15 cellular contexts compared by ENCODE assay signal in genomic region chr4:129747756-129748155, GRCh38.
DNase-seq lines count a peak whose midpoint lies in the region; ATAC-seq, FAIRE-seq and TF ChIP-seq lines count a peak whose summit lies in the region.
"Had no signal": no experiment of that assay in that cellular context is flagged by ENCODE, and none has a peak within 500 bp of the region (broad histone marks: within the 10 kb centered on the region; RNA-seq: fewer than 3 reads in every experiment).

No MANE protein-coding gene starts in this region.

- BruUV-seq in Calu3 (replicated peaks; lab: Mats Ljungman, UMichigan): no TSS peak

- 49 to 77% (median 66%) methylated on average over 2 of the region's 2 CpGs for WGBS in adrenal gland, 4 donors

- H3K36me3 Mint-ChIP-seq in Calu3 (ENCODE audit: insufficient read depth, unreplicated experiment) (no peaks in the 10 kb centered on the region), WTC11 (peaks cover 5% of the 10 kb centered on the region; the same call in 1 of the 2 replicates)
- H3K36me3 Mint-ChIP-seq: CD4-positive, alpha-beta memory T cell had no signal

- ATAC-seq in WTC11: peak; percentile 41
- ATAC-seq in HG03139 (IDR thresholded peaks at IDR 0.05; ENCODE audit: unreplicated experiment): no peak

- H3K27ac ChIP-seq in adrenal gland: no peak overlapping the region

- no peak overlapping the region for H3K4me3 ChIP-seq in adrenal gland
- H3K4me3 ChIP-seq: MG63 had no signal

- TF ChIP-seq POLR2A in adrenal gland (IDR thresholded peaks at IDR 0.05): no peak

- DNase-seq in Calu3: peak; percentile 8
- DNase-seq in ELF-1 (ENCODE audit: low read depth, low spot score): peak; percentile 3
- DNase-seq in WTC11 (ENCODE audit: low spot score): no peak
- DNase-seq in iPS-NIHi7 (ENCODE audit: extremely low spot score): peak; percentile 8
- DNase-seq in D721Med (ENCODE audit: insufficient read length, low spot score): no peak
- DNase-seq in adrenal gland: no peak
- DNase-seq: BE2C; CD4-positive, alpha-beta memory T cell; KG1; MG63; NCI-H1436; NCI-H510A treated with DMSO at 0.1 percent for 48 hours; OCI-M1 had no signal

- no peaks in the 10 kb centered on the region for H3K4me1 ChIP-seq in adrenal gland (replicated peaks in 1 of 2)
- H3K4me1 ChIP-seq: BE2C had no signal

- H3K4me3 Mint-ChIP-seq in Calu3 (ENCODE audit: low read depth, unreplicated experiment): no peak overlapping the region
- no peak overlapping the region for H3K4me3 Mint-ChIP-seq in WTC11
- H3K4me3 Mint-ChIP-seq: CD4-positive, alpha-beta memory T cell had no signal

- no peaks in the 10 kb centered on the region for H3K36me3 ChIP-seq in adrenal gland (replicated peaks in 1 of 2)
- H3K36me3 ChIP-seq: BE2C, MG63 had no signal

- no peaks in the 10 kb centered on the region for H3K9me3 Mint-ChIP-seq in Calu3 (ENCODE audit: low read depth, unreplicated experiment)
- peaks cover 5% of the 10 kb centered on the region for H3K9me3 Mint-ChIP-seq in WTC11

- intact Hi-C loops in Calu3 (cut with micrococcal nuclease; ENCODE audit: unreplicated experiment) (no loop called here), adrenal gland (cut with DNase I) (no loop called here)

- CTCF ChIA-PET in Calu3 (lab: Charles Lee): no interaction called here
- CTCF ChIA-PET in WTC11 (lab: Charles Lee): no interaction called here

- peaks cover 7% of the 10 kb centered on the region for H3K4me1 Mint-ChIP-seq in Calu3 (ENCODE audit: low read depth, unreplicated experiment)
- H3K4me1 Mint-ChIP-seq in WTC11: peaks cover 12% of the 10 kb centered on the region
- H3K4me1 Mint-ChIP-seq: CD4-positive, alpha-beta memory T cell had no signal

- H3K27ac Mint-ChIP-seq in Calu3 (ENCODE audit: unreplicated experiment): no peak overlapping the region
- H3K27ac Mint-ChIP-seq in WTC11: no peak overlapping the region
- H3K27ac Mint-ChIP-seq: CD4-positive, alpha-beta memory T cell had no signal

- H3K27me3 Mint-ChIP-seq in Calu3 (ENCODE audit: unreplicated experiment): no peaks in the 10 kb centered on the region
- H3K27me3 Mint-ChIP-seq in WTC11 (ENCODE audit: low read depth): no peaks in the 10 kb centered on the region
- H3K27me3 Mint-ChIP-seq: CD4-positive, alpha-beta memory T cell had no signal

- H3K27me3 ChIP-seq in adrenal gland: no peaks in the 10 kb centered on the region
- H3K27me3 ChIP-seq: BE2C, MG63 had no signal

- TF ChIP-seq CTCF in Calu3 (IDR thresholded peaks at IDR 0.05; ENCODE audit: unreplicated experiment) (no peak), WTC11 (IDR thresholded peaks at IDR 0.05) (no peak), D721Med (IDR thresholded peaks at IDR 0.05; ENCODE audit: insufficient read depth, missing control alignments) (no peak), adrenal gland (IDR thresholded peaks at IDR 0.05) (no peak)

- POLR2A ChIA-PET in WTC11 (lab: Charles Lee): no interaction called here

- FAIRE-seq in D721Med (lab: Jason Lieb, UNC): no peak
- FAIRE-seq: H54 had no signal

- no peaks in the 10 kb centered on the region for H3K9me3 ChIP-seq in adrenal gland (replicated peaks in 1 of 3)
- H3K9me3 ChIP-seq: BE2C, MG63 had no signal

TF ChIP-seq in WTC11, 78 proteins besides CTCF, POLR2A, EP300 and RAD21:
- TF ChIP-seq SP1 (CRISPR knock-in tag; conservative IDR thresholded peaks at IDR 0.05) (no peak), SMAD4 (CRISPR knock-in tag; IDR thresholded peaks at IDR 0.05) (no peak), MLX (CRISPR knock-in tag; IDR thresholded peaks at IDR 0.05) (no peak), ATF2 (CRISPR knock-in tag; IDR thresholded peaks at IDR 0.05; ENCODE audit: borderline replicate concordance, low read depth) (no peak)

Comparison
In these comparisons a context has a peak if more than half of its experiments do, and no peak if none do; other contexts are left out.
1. DNase-seq: peak in Calu3 (single experiment), ELF-1 (single experiment) and iPS-NIHi7 (single experiment); none in WTC11 (single experiment), D721Med (single experiment) and adrenal gland (0 of 7).